In genomic region chr14:51488569-51489220, GRCh38 we compare ENCODE assay signal across 1 cellular context.
TF ChIP-seq lines count a peak whose summit lies in the region.

No MANE protein-coding gene starts in this region.

TF ChIP-seq in GM23338, 12 proteins besides CTCF, POLR2A, EP300 and RAD21:
- TF ChIP-seq, protein P1, sequence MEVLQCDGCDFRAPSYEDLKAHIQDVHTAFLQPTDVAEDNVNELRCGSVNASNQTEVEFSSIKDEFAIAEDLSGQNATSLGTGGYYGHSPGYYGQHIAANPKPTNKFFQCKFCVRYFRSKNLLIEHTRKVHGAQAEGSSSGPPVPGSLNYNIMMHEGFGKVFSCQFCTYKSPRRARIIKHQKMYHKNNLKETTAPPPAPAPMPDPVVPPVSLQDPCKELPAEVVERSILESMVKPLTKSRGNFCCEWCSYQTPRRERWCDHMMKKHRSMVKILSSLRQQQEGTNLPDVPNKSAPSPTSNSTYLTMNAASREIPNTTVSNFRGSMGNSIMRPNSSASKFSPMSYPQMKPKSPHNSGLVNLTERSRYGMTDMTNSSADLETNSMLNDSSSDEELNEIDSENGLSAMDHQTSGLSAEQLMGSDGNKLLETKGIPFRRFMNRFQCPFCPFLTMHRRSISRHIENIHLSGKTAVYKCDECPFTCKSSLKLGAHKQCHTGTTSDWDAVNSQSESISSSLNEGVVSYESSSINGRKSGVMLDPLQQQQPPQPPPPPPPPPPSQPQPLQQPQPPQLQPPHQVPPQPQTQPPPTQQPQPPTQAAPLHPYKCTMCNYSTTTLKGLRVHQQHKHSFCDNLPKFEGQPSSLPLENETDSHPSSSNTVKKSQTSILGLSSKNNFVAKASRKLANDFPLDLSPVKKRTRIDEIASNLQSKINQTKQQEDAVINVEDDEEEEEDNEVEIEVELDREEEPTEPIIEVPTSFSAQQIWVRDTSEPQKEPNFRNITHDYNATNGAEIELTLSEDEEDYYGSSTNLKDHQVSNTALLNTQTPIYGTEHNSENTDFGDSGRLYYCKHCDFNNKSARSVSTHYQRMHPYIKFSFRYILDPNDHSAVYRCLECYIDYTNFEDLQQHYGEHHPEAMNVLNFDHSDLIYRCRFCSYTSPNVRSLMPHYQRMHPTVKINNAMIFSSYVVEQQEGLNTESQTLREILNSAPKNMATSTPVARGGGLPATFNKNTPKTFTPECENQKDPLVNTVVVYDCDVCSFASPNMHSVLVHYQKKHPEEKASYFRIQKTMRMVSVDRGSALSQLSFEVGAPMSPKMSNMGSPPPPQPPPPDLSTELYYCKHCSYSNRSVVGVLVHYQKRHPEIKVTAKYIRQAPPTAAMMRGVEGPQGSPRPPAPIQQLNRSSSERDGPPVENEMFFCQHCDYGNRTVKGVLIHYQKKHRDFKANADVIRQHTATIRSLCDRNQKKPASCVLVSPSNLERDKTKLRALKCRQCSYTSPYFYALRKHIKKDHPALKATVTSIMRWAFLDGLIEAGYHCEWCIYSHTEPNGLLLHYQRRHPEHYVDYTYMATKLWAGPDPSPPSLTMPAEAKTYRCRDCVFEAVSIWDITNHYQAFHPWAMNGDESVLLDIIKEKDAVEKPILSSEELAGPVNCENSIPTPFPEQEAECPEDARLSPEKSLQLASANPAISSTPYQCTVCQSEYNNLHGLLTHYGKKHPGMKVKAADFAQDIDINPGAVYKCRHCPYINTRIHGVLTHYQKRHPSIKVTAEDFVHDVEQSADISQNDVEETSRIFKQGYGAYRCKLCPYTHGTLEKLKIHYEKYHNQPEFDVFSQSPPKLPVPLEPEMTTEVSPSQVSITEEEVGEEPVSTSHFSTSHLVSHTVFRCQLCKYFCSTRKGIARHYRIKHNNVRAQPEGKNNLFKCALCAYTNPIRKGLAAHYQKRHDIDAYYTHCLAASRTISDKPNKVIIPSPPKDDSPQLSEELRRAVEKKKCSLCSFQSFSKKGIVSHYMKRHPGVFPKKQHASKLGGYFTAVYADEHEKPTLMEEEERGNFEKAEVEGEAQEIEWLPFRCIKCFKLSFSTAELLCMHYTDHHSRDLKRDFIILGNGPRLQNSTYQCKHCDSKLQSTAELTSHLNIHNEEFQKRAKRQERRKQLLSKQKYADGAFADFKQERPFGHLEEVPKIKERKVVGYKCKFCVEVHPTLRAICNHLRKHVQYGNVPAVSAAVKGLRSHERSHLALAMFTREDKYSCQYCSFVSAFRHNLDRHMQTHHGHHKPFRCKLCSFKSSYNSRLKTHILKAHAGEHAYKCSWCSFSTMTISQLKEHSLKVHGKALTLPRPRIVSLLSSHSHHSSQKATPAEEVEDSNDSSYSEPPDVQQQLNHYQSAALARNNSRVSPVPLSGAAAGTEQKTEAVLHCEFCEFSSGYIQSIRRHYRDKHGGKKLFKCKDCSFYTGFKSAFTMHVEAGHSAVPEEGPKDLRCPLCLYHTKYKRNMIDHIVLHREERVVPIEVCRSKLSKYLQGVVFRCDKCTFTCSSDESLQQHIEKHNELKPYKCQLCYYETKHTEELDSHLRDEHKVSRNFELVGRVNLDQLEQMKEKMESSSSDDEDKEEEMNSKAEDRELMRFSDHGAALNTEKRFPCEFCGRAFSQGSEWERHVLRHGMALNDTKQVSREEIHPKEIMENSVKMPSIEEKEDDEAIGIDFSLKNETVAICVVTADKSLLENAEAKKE (CRISPR knock-in tag; IDR thresholded peaks at IDR 0.05) = no peak
- TF ChIP-seq CREB1 (CRISPR knock-in tag; IDR thresholded peaks at IDR 0.05; ENCODE audit: low read depth) (no peak), EZH2phosphoT487 (IDR thresholded peaks at IDR 0.05; ENCODE audit: unreplicated experiment) (no peak), ZNF331 (CRISPR knock-in tag; IDR thresholded peaks at IDR 0.05; ENCODE audit: low read depth) (no peak), POLR2AphosphoS5 (IDR thresholded peaks at IDR 0.05; ENCODE audit: low read depth) (no peak), NANOG (IDR thresholded peaks at IDR 0.05; ENCODE audit: borderline replicate concordance) (no peak), STAT1 (IDR thresholded peaks at IDR 0.05; ENCODE audit: unreplicated experiment) (no peak)
